Comparison of ENCODE assay signal across 12 cellular contexts in genomic region chr4:87838207-87838606, GRCh38. TPM values are rescaled to one million over a fixed set of nuclear protein-coding genes. Genes with fewer than 3 reads are reported as not detected.
DNase-seq lines count a peak whose midpoint lies in the region; ATAC-seq and TF ChIP-seq lines count a peak whose summit lies in the region.
"Had no signal": no experiment of that assay in that cellular context is flagged by ENCODE, and none has a peak within 500 bp of the region (broad histone marks: within the 10 kb centered on the region; RNA-seq: fewer than 3 reads in every experiment).

No MANE protein-coding gene starts in this region.

- H3K27ac ChIP-seq in OCI-LY1 (ENCODE audit: low read depth, low read length, poor library complexity, severe bottlenecking) = no peak overlapping the region
- H3K27ac ChIP-seq in cingulate gyrus (ENCODE audit: low read depth, low read length) = peak overlapping the region; percentile 78
- H3K27ac ChIP-seq in smooth muscle cell (ENCODE audit: low read depth) = no peak overlapping the region

- no peak overlapping the region for H3K4me3 ChIP-seq in OCI-LY1 (ENCODE audit: low read depth, low read length, poor library complexity, severe bottlenecking)
- no peak overlapping the region for H3K4me3 ChIP-seq in smooth muscle cell
- H3K4me3 ChIP-seq: BLaER1 treated with 17β-estradiol and CSF1 and Interleukin-3, amounts not matched to agents 10 nM and 100 nM had no signal

- H3K9me2 ChIP-seq in OCI-LY1 (ENCODE audit: low read depth, low read length) = no peaks in the 10 kb centered on the region

- H3K4me1 ChIP-seq in OCI-LY1 (ENCODE audit: insufficient read depth, low read length, severe bottlenecking) (no peaks in the 10 kb centered on the region), smooth muscle cell (ENCODE audit: low read depth) (peaks cover 11% of the 10 kb centered on the region)

- WGBS in smooth muscle cell (ENCODE audit: low lambda C conversion rate) = 86% methylated on average over 6 of the region's 6 CpGs

- H3K36me3 ChIP-seq in OCI-LY1 (ENCODE audit: insufficient read depth, low read length) (no peaks in the 10 kb centered on the region), smooth muscle cell (ENCODE audit: low read depth) (no peaks in the 10 kb centered on the region)
- H3K36me3 ChIP-seq: BLaER1 treated with 17β-estradiol and CSF1 and Interleukin-3, amounts not matched to agents 10 nM and 100 nM had no signal

- no peaks in the 10 kb centered on the region for H3F3A ChIP-seq in OCI-LY1 (ENCODE audit: insufficient read depth, low read length)
- peaks cover 3% of the 10 kb centered on the region for H3F3A ChIP-seq in smooth muscle cell (ENCODE audit: low read depth)

- H3K4me2 ChIP-seq in OCI-LY1 (ENCODE audit: low read length) (no peak overlapping the region), smooth muscle cell (no peak overlapping the region)

- H2AFZ ChIP-seq in OCI-LY1 (ENCODE audit: low read length) = no peak overlapping the region
- H2AFZ ChIP-seq in smooth muscle cell (ENCODE audit: low read depth) = no peak overlapping the region

- no peak overlapping the region for H3K9ac ChIP-seq in OCI-LY1 (ENCODE audit: low read length)
- H3K9ac ChIP-seq in smooth muscle cell (ENCODE audit: low read depth) = no peak overlapping the region

- peak; percentile 24 for DNase-seq in NCI-H748 (lab: John Stamatoyannopoulos, UW; ENCODE audit: unreplicated experiment)
- no peak for DNase-seq in NCI-H748 treated with DMSO at 0.1 percent for 48 hours (lab: John Stamatoyannopoulos, UW)
- no peak for DNase-seq in smooth muscle cell (lab: John Stamatoyannopoulos, UW; ENCODE audit: unreplicated experiment)
- no peak for DNase-seq in NCI-H226
- no peak for DNase-seq in NCI-H510A treated with DMSO at 0.1 percent for 48 hours (lab: John Stamatoyannopoulos, UW)
- DNase-seq: activated CD8-positive, alpha-beta memory T cell treated with anti-CD3 and anti-CD28 coated beads, Interleukin-2, amount 50 U/mL, for 48 hours; small intestine had no signal

- TF ChIP-seq CTCF in OCI-LY1 (IDR thresholded peaks at IDR 0.05; ENCODE audit: low read length) (peak; percentile 57), smooth muscle cell (IDR thresholded peaks at IDR 0.05; ENCODE audit: borderline replicate concordance, insufficient read depth, poor library complexity, severe bottlenecking) (peak; percentile 41)

- no peaks in the 10 kb centered on the region for H3K9me3 ChIP-seq in OCI-LY1 (ENCODE audit: low read length)
- H3K9me3 ChIP-seq in smooth muscle cell (replicated peaks; ENCODE audit: low read depth) = no peaks in the 10 kb centered on the region
- H3K9me3 ChIP-seq: BLaER1 treated with 17β-estradiol and CSF1 and Interleukin-3, amounts not matched to agents 10 nM and 100 nM had no signal

- no peak for ATAC-seq in GM21390 (IDR thresholded peaks at IDR 0.05; ENCODE audit: unreplicated experiment)
- ATAC-seq: left lobe of liver had no signal

- H3K79me2 ChIP-seq in OCI-LY1 (ENCODE audit: insufficient read depth, low read length) (no peaks in the 10 kb centered on the region), smooth muscle cell (ENCODE audit: low read depth) (no peaks in the 10 kb centered on the region)

- H3K27me3 ChIP-seq in OCI-LY1 (ENCODE audit: insufficient read depth, low read length) = no peaks in the 10 kb centered on the region
- no peaks in the 10 kb centered on the region for H3K27me3 ChIP-seq in smooth muscle cell (ENCODE audit: low read depth)
- H3K27me3 ChIP-seq: BLaER1 treated with 17β-estradiol and CSF1 and Interleukin-3, amounts not matched to agents 10 nM and 100 nM had no signal

- H4K20me1 ChIP-seq in OCI-LY1 (ENCODE audit: insufficient read depth, low read length) (no peaks in the 10 kb centered on the region), smooth muscle cell (ENCODE audit: low read depth) (no peaks in the 10 kb centered on the region)
- H4K20me1 ChIP-seq: BLaER1 treated with 17β-estradiol and CSF1 and Interleukin-3, amounts not matched to agents 10 nM and 100 nM had no signal

RNA-seq across cellular contexts. Expression of gene MEPE, which starts 5.4 kb away (rescaled TPM):
- total RNA-seq in smooth muscle cell = not detected in 2 replicates
- polyA plus RNA-seq in smooth muscle cell = 0.63 TPM in 1 of 2 replicates, not detected in the other
- total RNA-seq: left lobe of liver had no signal
- polyA plus RNA-seq: small intestine had no signal

RNA-seq across cellular contexts. Expression of gene IBSP, which starts 38.9 kb away (rescaled TPM):
- not detected in 2 replicates for total RNA-seq in smooth muscle cell
- polyA plus RNA-seq in smooth muscle cell = not detected in 2 replicates
- total RNA-seq: left lobe of liver had no signal
- polyA plus RNA-seq: small intestine had no signal
